Comparison of ENCODE assay signal across 8 cellular contexts in genomic region chrX:75156537-75156945, GRCh38. TPM values are rescaled to one million over a fixed set of nuclear protein-coding genes. Genes with fewer than 3 reads are reported as not detected.
A peak's percentile ranks its signal among the peaks of the same experiment; 100 is the strongest.
DNase-seq lines count a peak whose midpoint lies in the region; TF ChIP-seq lines count a peak whose summit lies in the region.

No MANE protein-coding gene starts in this region.

- peak overlapping the region; percentile 68 for H3K4me2 ChIP-seq in hepatocyte

- no peaks in the 10 kb centered on the region for H3K4me1 ChIP-seq in HUES64 (ENCODE audit: insufficient read depth, low read length)
- H3K4me1 ChIP-seq in adipocyte (ENCODE audit: control insufficient read depth, insufficient read depth, low read length): peaks cover 3% of the 10 kb centered on the region
- H3K4me1 ChIP-seq in hepatocyte (ENCODE audit: insufficient read depth): no peaks in the 10 kb centered on the region

- H3K36me3 ChIP-seq in HUES64 (ENCODE audit: insufficient read depth, low read length) (no peaks in the 10 kb centered on the region), adipocyte (ENCODE audit: control insufficient read depth, insufficient read depth, low read length, severe bottlenecking) (no peaks in the 10 kb centered on the region), hepatocyte (replicated peaks; ENCODE audit: insufficient read depth, low read depth) (no peaks in the 10 kb centered on the region)

- H3K9ac ChIP-seq in HUES64 (ENCODE audit: low read depth, low read length): peak overlapping the region; percentile 94
- peak overlapping the region; percentile 82 for H3K9ac ChIP-seq in adipocyte (ENCODE audit: low read length)

- H3K4me3 ChIP-seq in GM08714 (ENCODE audit: low read length) (peak overlapping the region; percentile 90), HUES64 (ENCODE audit: low read length) (peak overlapping the region; percentile 91), adipocyte (ENCODE audit: low read length) (peak overlapping the region; percentile 83), hepatocyte (peak overlapping the region; percentile 23), skeletal muscle cell (ENCODE audit: low read depth, low read length) (peak overlapping the region; percentile 70)

- TF ChIP-seq CTCF in hepatocyte (IDR thresholded peaks at IDR 0.05; ENCODE audit: poor library complexity): no peak

- H3K27me3 ChIP-seq in HUES64 (ENCODE audit: insufficient read depth, low read length) (no peaks in the 10 kb centered on the region), adipocyte (replicated peaks; ENCODE audit: control insufficient read depth, insufficient read depth, low read length) (peaks cover 6% of the 10 kb centered on the region), hepatocyte (no peaks in the 10 kb centered on the region)

- H4K20me1 ChIP-seq in hepatocyte (ENCODE audit: insufficient read depth, poor library complexity, severe bottlenecking): no peaks in the 10 kb centered on the region

- H3K9me3 ChIP-seq in HUES64 (ENCODE audit: insufficient read depth, low read depth, low read length) (no peaks in the 10 kb centered on the region), adipocyte (ENCODE audit: control insufficient read depth, low read length) (no peaks in the 10 kb centered on the region), hepatocyte (ENCODE audit: low read depth) (no peaks in the 10 kb centered on the region)

- H3K27ac ChIP-seq in HUES64 (ENCODE audit: low read depth, low read length) (peak overlapping the region; percentile 85), hepatocyte (peak overlapping the region; percentile 84)

- WGBS in HUES64: 64% methylated on average over 7 of the region's 7 CpGs
- WGBS in hepatocyte (ENCODE audit: low lambda C conversion rate, missing lambda C conversion rate): 52% methylated on average over 7 of the region's 7 CpGs

- H3K9me2 ChIP-seq in hepatocyte (replicated peaks; ENCODE audit: insufficient read depth): no peaks in the 10 kb centered on the region

- peak; percentile 8 for DNase-seq in adipocyte (ENCODE audit: low read depth)
- peak; percentile 8 for DNase-seq in hepatocyte (ENCODE audit: low spot score)
- peak; percentile 13 for DNase-seq in skeletal muscle cell (ENCODE audit: low read depth)
- no peak for DNase-seq in NAMALWA (ENCODE audit: low spot score)
- DNase-seq in superior temporal gyrus (ENCODE audit: extremely low spot score): no peak
- no peak for DNase-seq in stimulated activated CD4-positive, alpha-beta T cell treated with anti-CD3 and anti-CD28 coated beads, Interleukin-4, amount 100 ng/mL, for 24 hours

- H3K79me2 ChIP-seq in hepatocyte: peaks cover 22% of the 10 kb centered on the region

- peak overlapping the region; percentile 83 for H2AFZ ChIP-seq in hepatocyte

RNA-seq across cellular contexts. Expression of gene ABCB7, which starts 0.5 kb away (rescaled TPM):
- polyA plus RNA-seq in HUES64 (2013, experiment 1 of 2): 18.9 TPM
- 24.5 TPM for polyA plus RNA-seq in HUES64 (2013, experiment 2 of 2)
- total RNA-seq in hepatocyte: 42.2 and 51.6 TPM in 2 replicates
- polyA plus RNA-seq in hepatocyte: 11.2 and 12.4 TPM in 2 replicates

Comparison
In these comparisons a context has a peak if more than half of its experiments do, and no peak if none do; other contexts are left out.
1. H3K4me3 ChIP-seq: peak in every context shown above with its lines; median percentile 91 in HUES64; 90 in GM08714; 83 in adipocyte; 70 in skeletal muscle cell; 23 in hepatocyte.
2. DNase-seq: peak in adipocyte (single experiment), hepatocyte (single experiment) and skeletal muscle cell (single experiment); none in NAMALWA (single experiment), superior temporal gyrus (single experiment) and stimulated activated CD4-positive, alpha-beta T cell treated with anti-CD3 and anti-CD28 coated beads, Interleukin-4, amount 100 ng/mL, for 24 hours (single experiment).